In the genomic region with DNA sequence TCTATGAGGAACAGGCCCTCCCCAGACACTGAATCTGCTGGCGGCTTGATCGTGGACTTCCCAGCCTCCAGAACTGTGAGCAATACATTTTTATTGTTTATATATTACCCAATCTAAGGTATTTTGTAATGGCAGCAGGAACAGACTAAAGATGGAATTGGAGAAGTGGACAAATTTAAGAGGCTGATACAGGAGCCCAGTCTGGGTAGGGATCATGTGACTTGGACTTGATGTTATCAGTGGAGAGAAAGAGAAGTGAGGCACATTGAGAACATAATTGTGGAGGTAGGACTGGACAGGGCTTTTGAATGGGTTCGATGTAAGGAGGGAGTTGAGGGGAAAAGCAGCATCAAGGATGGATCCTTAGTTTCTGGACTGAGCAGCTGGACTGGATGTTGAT, we compare ENCODE assay signal across 22 cellular contexts.
DNase-seq lines count a peak whose midpoint lies in the region; ATAC-seq and TF ChIP-seq lines count a peak whose summit lies in the region.
"Had no signal": no experiment of that assay in that cellular context is flagged by ENCODE, and none has a peak within 500 bp of the region (broad histone marks: within the 10 kb centered on the region; RNA-seq: fewer than 3 reads in every experiment).

No MANE protein-coding gene starts in this region.

- H3K9me3 ChIP-seq in upper lobe of right lung, result no peaks in the 10 kb centered on the region

- H3K27ac ChIP-seq in upper lobe of right lung, result no peak overlapping the region
- H3K27ac ChIP-seq: 22Rv1, GM23248 had no signal

- TF ChIP-seq CTCF in upper lobe of right lung (IDR thresholded peaks at IDR 0.05), result no peak

- no peaks in the 10 kb centered on the region for H3K36me3 ChIP-seq in upper lobe of right lung

- DNase-seq in SKM-1 treated with dmso at 0.1 percent for 144 hours (lab: John Stamatoyannopoulos, UW; ENCODE audit: unreplicated experiment) (peak; percentile 31), SKM-1 (lab: John Stamatoyannopoulos, UW; ENCODE audit: unreplicated experiment) (no peak), MV-4-11 (lab: John Stamatoyannopoulos, UW) (peak; percentile 76), OCI-M1 (lab: John Stamatoyannopoulos, UW) (peak; percentile 41), upper lobe of right lung (no peak), occipital lobe (lab: John Stamatoyannopoulos, UW) (no peak)
- no peak for DNase-seq in stimulated activated CD4-positive, alpha-beta T cell treated with anti-CD3 and anti-CD28 coated beads, Interleukin-4, amount 100 ng/mL, for 24 hours
- DNase-seq: ACHN, C1 segment of cervical spinal cord, GM23248, H9, HFFc6, NCI-H1105, NCI-H146, NCI-H2029, NCI-H2227 treated with DMSO at 0.1 percent for 48 hours, NCI-H510A, PC-3, Right ventricle myocardium superior had no signal

- ATAC-seq in upper lobe of right lung, result peak; percentile 43
- no peak for ATAC-seq in GM18861 (IDR thresholded peaks at IDR 0.05; ENCODE audit: unreplicated experiment)
- ATAC-seq: PC-3 had no signal

- peaks cover 35% of the 10 kb centered on the region for H3K27me3 ChIP-seq in upper lobe of right lung

- intact Hi-C loops in upper lobe of right lung (cut with DNase I), result no loop called here

- no peak overlapping the region for H3K4me3 ChIP-seq in upper lobe of right lung
- H3K4me3 ChIP-seq: GM23248, SK-N-MC had no signal

- no peaks in the 10 kb centered on the region for H3K4me1 ChIP-seq in upper lobe of right lung

Comparison
In these comparisons a context has a peak if more than half of its experiments do, and no peak if none do; other contexts are left out.
1. DNase-seq: peak in SKM-1 treated with dmso at 0.1 percent for 144 hours (single experiment), MV-4-11 (single experiment) and OCI-M1 (single experiment); none in SKM-1 (single experiment), upper lobe of right lung (single experiment), occipital lobe (single experiment) and stimulated activated CD4-positive, alpha-beta T cell treated with anti-CD3 and anti-CD28 coated beads, Interleukin-4, amount 100 ng/mL, for 24 hours (single experiment).